In the genomic region with DNA sequence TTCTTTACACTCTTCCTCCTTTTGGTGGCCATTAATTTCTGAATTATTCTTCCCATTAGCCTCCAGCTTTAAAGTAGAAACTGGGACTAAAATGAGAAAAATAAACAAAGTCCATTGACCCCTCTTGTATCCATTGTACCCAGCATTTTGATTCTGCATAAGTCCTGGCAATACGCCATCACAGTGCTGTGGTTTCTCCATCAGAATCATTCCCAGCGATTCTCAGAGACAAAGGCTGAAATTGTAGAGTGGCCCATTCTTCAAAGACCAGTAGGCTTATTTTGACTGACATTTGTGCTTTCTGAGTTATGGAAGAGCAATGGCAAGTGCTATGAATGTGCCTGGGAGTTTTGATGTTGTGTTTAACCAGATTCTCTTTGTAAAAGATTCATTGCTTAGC, we compare ENCODE assay signal across 1 cellular context.
TF ChIP-seq lines count a peak whose summit lies in the region.

No MANE protein-coding gene starts in this region.

TF ChIP-seq in IMR-90, 13 proteins besides CTCF, POLR2A, EP300 and RAD21 (continued from another document):
- TF ChIP-seq MXI1 (IDR thresholded peaks at IDR 0.05; ENCODE audit: borderline replicate concordance, low read depth, low read length): no peak
- no peak for TF ChIP-seq CHD1 (IDR thresholded peaks at IDR 0.05; ENCODE audit: low read depth, low read length)
- TF ChIP-seq, protein P1, sequence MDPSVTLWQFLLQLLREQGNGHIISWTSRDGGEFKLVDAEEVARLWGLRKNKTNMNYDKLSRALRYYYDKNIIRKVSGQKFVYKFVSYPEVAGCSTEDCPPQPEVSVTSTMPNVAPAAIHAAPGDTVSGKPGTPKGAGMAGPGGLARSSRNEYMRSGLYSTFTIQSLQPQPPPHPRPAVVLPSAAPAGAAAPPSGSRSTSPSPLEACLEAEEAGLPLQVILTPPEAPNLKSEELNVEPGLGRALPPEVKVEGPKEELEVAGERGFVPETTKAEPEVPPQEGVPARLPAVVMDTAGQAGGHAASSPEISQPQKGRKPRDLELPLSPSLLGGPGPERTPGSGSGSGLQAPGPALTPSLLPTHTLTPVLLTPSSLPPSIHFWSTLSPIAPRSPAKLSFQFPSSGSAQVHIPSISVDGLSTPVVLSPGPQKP (IDR thresholded peaks at IDR 0.05; ENCODE audit: borderline replicate concordance, low read depth, low read length): no peak
- TF ChIP-seq RFX5 (IDR thresholded peaks at IDR 0.05; ENCODE audit: low read depth, low read length): no peak
- TF ChIP-seq MAFK (IDR thresholded peaks at IDR 0.05; ENCODE audit: low read depth, low read length): no peak
- TF ChIP-seq MAZ (IDR thresholded peaks at IDR 0.05; ENCODE audit: borderline replicate concordance, low read depth, low read length): no peak
- TF ChIP-seq BHLHE40 (IDR thresholded peaks at IDR 0.05; ENCODE audit: low read depth, low read length): no peak
TF ChIP-seq in IMR-90: peak in this region for 0.
